1 cellular context compared by ENCODE assay signal in the genomic region with DNA sequence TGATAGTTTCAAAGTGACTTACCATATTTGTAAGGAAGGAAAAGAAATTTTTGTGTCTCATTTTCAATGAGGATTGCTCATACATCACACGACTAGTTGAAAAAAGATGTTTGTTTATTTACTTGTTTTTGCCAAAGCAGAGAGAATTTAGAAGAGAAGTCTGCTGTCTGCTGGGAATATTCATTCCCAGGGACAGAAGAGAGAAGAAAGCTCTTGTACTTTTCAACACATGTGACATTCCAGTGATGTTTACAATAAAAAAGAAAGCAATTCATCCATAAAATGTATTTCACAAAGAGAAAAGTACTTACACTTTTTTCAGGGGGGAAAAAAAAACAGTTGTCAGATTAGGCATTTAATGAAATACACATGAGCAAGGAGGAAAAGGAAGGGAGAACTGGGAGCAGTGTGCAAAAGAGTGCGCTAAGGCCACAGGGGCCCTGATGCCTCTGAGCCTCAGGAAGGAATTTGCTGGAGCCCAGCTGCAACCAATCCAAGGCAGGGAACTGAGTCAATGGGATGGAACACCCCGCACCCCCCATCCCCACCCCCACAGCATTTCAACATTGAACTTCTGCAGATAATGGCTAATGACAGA.
TF ChIP-seq lines count a peak whose summit lies in the region.

No MANE protein-coding gene starts in this region.

TF ChIP-seq in IMR-90, 13 proteins besides CTCF, POLR2A, EP300 and RAD21 (continued from another document):
- TF ChIP-seq NFE2L2 (IDR thresholded peaks at IDR 0.05; ENCODE audit: low read depth, low read length) (no peak), FOS (IDR thresholded peaks at IDR 0.05; ENCODE audit: low read depth, low read length) (no peak), RCOR1 (IDR thresholded peaks at IDR 0.05; ENCODE audit: insufficient replicate concordance, low read length) (no peak), MAFK (IDR thresholded peaks at IDR 0.05; ENCODE audit: low read depth, low read length) (no peak), MAZ (IDR thresholded peaks at IDR 0.05; ENCODE audit: borderline replicate concordance, low read depth, low read length) (no peak), BHLHE40 (IDR thresholded peaks at IDR 0.05; ENCODE audit: low read depth, low read length) (no peak), CHD1 (IDR thresholded peaks at IDR 0.05; ENCODE audit: low read depth, low read length) (no peak), CEBPB (IDR thresholded peaks at IDR 0.05; ENCODE audit: low read depth, low read length) (no peak)
- TF ChIP-seq, protein P1, sequence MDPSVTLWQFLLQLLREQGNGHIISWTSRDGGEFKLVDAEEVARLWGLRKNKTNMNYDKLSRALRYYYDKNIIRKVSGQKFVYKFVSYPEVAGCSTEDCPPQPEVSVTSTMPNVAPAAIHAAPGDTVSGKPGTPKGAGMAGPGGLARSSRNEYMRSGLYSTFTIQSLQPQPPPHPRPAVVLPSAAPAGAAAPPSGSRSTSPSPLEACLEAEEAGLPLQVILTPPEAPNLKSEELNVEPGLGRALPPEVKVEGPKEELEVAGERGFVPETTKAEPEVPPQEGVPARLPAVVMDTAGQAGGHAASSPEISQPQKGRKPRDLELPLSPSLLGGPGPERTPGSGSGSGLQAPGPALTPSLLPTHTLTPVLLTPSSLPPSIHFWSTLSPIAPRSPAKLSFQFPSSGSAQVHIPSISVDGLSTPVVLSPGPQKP (IDR thresholded peaks at IDR 0.05; ENCODE audit: borderline replicate concordance, low read depth, low read length): no peak
- TF ChIP-seq, protein P2, sequence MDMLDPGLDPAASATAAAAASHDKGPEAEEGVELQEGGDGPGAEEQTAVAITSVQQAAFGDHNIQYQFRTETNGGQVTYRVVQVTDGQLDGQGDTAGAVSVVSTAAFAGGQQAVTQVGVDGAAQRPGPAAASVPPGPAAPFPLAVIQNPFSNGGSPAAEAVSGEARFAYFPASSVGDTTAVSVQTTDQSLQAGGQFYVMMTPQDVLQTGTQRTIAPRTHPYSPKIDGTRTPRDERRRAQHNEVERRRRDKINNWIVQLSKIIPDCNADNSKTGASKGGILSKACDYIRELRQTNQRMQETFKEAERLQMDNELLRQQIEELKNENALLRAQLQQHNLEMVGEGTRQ (IDR thresholded peaks at IDR 0.05; ENCODE audit: low read depth, low read length): no peak
